17 cellular contexts compared by ENCODE assay signal in the genomic region with DNA sequence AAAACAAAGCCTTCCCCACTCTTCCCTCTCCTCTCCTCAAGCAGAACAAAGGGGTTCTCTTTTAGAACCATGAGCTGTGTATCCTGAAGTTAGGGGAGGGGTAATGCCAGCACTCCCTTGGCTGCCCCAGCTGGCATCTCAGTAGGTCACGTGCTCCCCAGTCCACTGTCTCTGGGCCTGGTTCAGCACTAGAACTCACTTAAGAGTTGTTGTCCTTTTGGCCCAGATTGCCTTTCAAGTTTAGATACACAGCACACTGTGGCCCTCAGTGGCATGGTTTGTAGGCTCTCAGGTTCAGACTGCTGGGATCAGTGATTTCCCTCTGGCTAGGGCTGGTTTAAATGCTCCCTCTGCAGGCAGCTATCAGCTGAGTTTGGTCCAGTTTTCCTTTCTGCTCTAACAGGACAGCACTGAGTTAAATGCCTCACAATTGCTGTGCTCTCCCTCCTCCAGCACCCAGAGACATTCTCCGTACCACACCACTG.
A peak's percentile ranks its signal among the peaks of the same experiment; 100 is the strongest.
DNase-seq lines count a peak whose midpoint lies in the region; ATAC-seq and TF ChIP-seq lines count a peak whose summit lies in the region.
"Had no signal": no experiment of that assay in that cellular context is flagged by ENCODE, and none has a peak within 500 bp of the region (broad histone marks: within the 10 kb centered on the region; RNA-seq: fewer than 3 reads in every experiment).

No MANE protein-coding gene starts in this region.

- H3K27ac ChIP-seq in endodermal cell (ENCODE audit: low read depth, low read length) = no peak overlapping the region
- H3K27ac ChIP-seq: spleen had no signal

- H3K27me3 Mint-ChIP-seq in endodermal cell (ENCODE audit: insufficient read depth) = no peaks in the 10 kb centered on the region
- H3K27me3 Mint-ChIP-seq in stimulated activated memory B cell treated with anti-CD40 and anti-IgM and Interleukin-4, amounts not matched to agents 10 μg/mL and 1 μg/mL and 100 μg/mL, for 72 hours = peaks cover 13% of the 10 kb centered on the region

- no peak overlapping the region for H3K4me3 ChIP-seq in endodermal cell (ENCODE audit: low read length)
- H3K4me3 ChIP-seq: spleen had no signal

- H3K9ac ChIP-seq in endodermal cell (ENCODE audit: extremely low read depth, low read length, poor library complexity, severe bottlenecking) = no peak overlapping the region

- peaks cover 9% of the 10 kb centered on the region for H3K9me3 Mint-ChIP-seq in endodermal cell
- H3K9me3 Mint-ChIP-seq in stimulated activated memory B cell treated with anti-CD40 and anti-IgM and Interleukin-4, amounts not matched to agents 10 μg/mL and 1 μg/mL and 100 μg/mL, for 72 hours = peaks cover 6% of the 10 kb centered on the region

- no peak overlapping the region for H3K27ac Mint-ChIP-seq in endodermal cell
- no peak overlapping the region for H3K27ac Mint-ChIP-seq in stimulated activated memory B cell treated with anti-CD40 and anti-IgM and Interleukin-4, amounts not matched to agents 10 μg/mL and 1 μg/mL and 100 μg/mL, for 72 hours
- H3K27ac Mint-ChIP-seq: activated CD8-positive, alpha-beta T cell treated with anti-CD3 and anti-CD28 coated beads, Interleukin-2, amount 10 ng/mL, durations not matched to agents 7 days and 5 days; activated naive CD8-positive, alpha-beta T cell; naive B cell had no signal

- DNase-seq in AG09319 (ENCODE audit: extremely low read depth, low read depth) (no peak), HT-29 (ENCODE audit: low spot score) (peak; percentile 50), endodermal cell (peak; percentile 76), left kidney (ENCODE audit: low read depth, low spot score) (peak; percentile 49), NCI-H2029 (lab: John Stamatoyannopoulos, UW) (no peak), GM19238 (ENCODE audit: insufficient read length, low spot score) (no peak), GM19240 (ENCODE audit: insufficient read length, low spot score) (no peak)
- DNase-seq: activated CD8-positive, alpha-beta T cell treated with anti-CD3 and anti-CD28 coated beads, Interleukin-2, amount 10 ng/mL, durations not matched to agents 7 days and 5 days; AML-193; GF-D8; hippocampal formation; naive B cell; NCI-H2081 treated with DMSO at 0.1 percent for 48 hours; spleen; T1000 had no signal

- TF ChIP-seq CTCF in AG09319 (IDR thresholded peaks at IDR 0.05; ENCODE audit: low read depth, low read length) = peak; percentile 20
- TF ChIP-seq CTCF in endodermal cell (conservative IDR thresholded peaks at IDR 0.05) = peak; percentile 76

- no peaks in the 10 kb centered on the region for H3K4me1 ChIP-seq in endodermal cell (ENCODE audit: control insufficient read depth, insufficient read depth, low read length)
- H3K4me1 ChIP-seq: spleen had no signal

- no peaks in the 10 kb centered on the region for H3K9me3 ChIP-seq in endodermal cell (ENCODE audit: control insufficient read depth, low read length)

- no peaks in the 10 kb centered on the region for H3K27me3 ChIP-seq in endodermal cell (ENCODE audit: control insufficient read depth, insufficient read depth, low read length, poor library complexity, severe bottlenecking)

- no peaks in the 10 kb centered on the region for H3K36me3 ChIP-seq in endodermal cell (ENCODE audit: control insufficient read depth, insufficient read depth, low read length)
- H3K36me3 ChIP-seq: spleen had no signal

- H3K4me3 Mint-ChIP-seq in endodermal cell = no peak overlapping the region
- no peak overlapping the region for H3K4me3 Mint-ChIP-seq in stimulated activated memory B cell treated with anti-CD40 and anti-IgM and Interleukin-4, amounts not matched to agents 10 μg/mL and 1 μg/mL and 100 μg/mL, for 72 hours
- H3K4me3 Mint-ChIP-seq: activated CD8-positive, alpha-beta T cell treated with anti-CD3 and anti-CD28 coated beads, Interleukin-2, amount 10 ng/mL, durations not matched to agents 7 days and 5 days; activated naive CD8-positive, alpha-beta T cell; naive B cell had no signal

- ATAC-seq in stimulated activated memory B cell treated with anti-CD40 and anti-IgM and Interleukin-4, amounts not matched to agents 10 μg/mL and 1 μg/mL and 100 μg/mL, for 72 hours = no peak
- ATAC-seq: activated CD8-positive, alpha-beta T cell treated with anti-CD3 and anti-CD28 coated beads, Interleukin-2, amount 10 ng/mL, durations not matched to agents 7 days and 5 days had no signal

- H3K4me1 Mint-ChIP-seq in endodermal cell = peaks cover 13% of the 10 kb centered on the region
- H3K4me1 Mint-ChIP-seq in stimulated activated memory B cell treated with anti-CD40 and anti-IgM and Interleukin-4, amounts not matched to agents 10 μg/mL and 1 μg/mL and 100 μg/mL, for 72 hours = no peaks in the 10 kb centered on the region
- H3K4me1 Mint-ChIP-seq: naive B cell had no signal

- WGBS in endodermal cell (ENCODE audit: insufficient coverage in 1 of 2, insufficient read length in 1 of 2), 2 experiments = 64 to 100% methylated on average over 1 to 2 of the region's 2 CpGs

- no peaks in the 10 kb centered on the region for H3K36me3 Mint-ChIP-seq in endodermal cell (ENCODE audit: low read depth)
- no peaks in the 10 kb centered on the region for H3K36me3 Mint-ChIP-seq in stimulated activated memory B cell treated with anti-CD40 and anti-IgM and Interleukin-4, amounts not matched to agents 10 μg/mL and 1 μg/mL and 100 μg/mL, for 72 hours
- H3K36me3 Mint-ChIP-seq: activated naive CD8-positive, alpha-beta T cell; naive B cell had no signal

Comparison
In these comparisons a context has a peak if more than half of its experiments do, and no peak if none do; other contexts are left out.
1. DNase-seq: peak in HT-29 (single experiment), endodermal cell (single experiment) and left kidney (single experiment); none in AG09319 (single experiment), NCI-H2029 (single experiment), GM19238 (single experiment) and GM19240 (single experiment).